Comparison of ENCODE assay signal across 8 cellular contexts in the genomic region with DNA sequence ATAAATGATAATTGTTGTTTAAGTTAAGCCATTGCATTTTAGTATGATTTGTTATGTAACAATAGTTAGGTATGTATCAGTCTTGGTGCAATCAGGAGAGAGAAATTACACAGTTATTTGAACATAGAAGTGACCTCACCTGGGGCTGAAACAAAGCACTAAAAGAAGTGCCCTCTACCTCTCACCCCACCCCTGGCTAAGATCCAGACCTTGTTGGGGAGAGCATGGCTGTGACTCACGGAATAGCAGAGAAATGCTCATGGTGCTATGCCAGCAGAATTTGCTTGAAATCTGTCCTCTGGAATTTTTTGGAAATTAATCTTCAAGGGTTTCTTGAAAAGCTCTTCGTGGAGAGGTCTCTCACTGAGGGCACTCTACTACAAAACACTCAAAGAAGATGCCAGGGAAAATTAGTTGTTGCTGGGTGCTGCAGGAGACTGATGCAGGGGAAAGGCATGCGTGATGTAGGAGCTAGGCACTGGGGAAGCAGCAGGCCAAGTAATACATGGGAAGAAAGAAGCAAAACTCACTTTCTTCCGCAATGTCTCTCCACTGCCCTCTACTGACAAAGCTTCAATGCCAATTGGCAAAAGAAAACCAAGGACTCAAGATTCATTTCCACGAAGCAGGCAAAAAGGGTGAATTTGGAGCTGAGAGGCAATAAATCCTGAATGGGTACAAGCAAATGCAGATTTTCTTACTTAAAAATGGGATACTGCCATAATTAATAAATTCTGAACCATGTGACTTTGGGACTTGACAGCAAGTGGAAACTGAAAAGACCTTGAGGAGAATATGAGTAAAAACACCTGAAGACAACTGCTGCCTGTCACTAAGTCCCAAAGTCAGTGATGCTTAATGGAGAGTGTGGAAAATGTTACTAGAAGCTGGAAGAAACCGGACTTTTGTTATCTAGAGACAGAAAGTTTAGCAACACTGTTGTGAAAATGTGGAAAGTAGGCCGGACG.
DNase-seq lines count a peak whose midpoint lies in the region; ATAC-seq, FAIRE-seq and TF ChIP-seq lines count a peak whose summit lies in the region.

No MANE protein-coding gene starts in this region.

- H3K27ac Mint-ChIP-seq in endodermal cell = no peak overlapping the region

- peaks cover 4% of the 10 kb centered on the region for H3K4me1 Mint-ChIP-seq in endodermal cell

- H3K36me3 Mint-ChIP-seq in endodermal cell (ENCODE audit: low read depth) = no peaks in the 10 kb centered on the region

- peak; percentile 38 to 44 for DNase-seq in NOMO-1 (lab: John Stamatoyannopoulos, UW; ENCODE audit: unreplicated experiment in 2 of 2)
- peak; percentile 82 for DNase-seq in endodermal cell
- no peak for DNase-seq in retinal pigment epithelial cell (ENCODE audit: low read depth)
- no peak for DNase-seq in occipital lobe (lab: John Stamatoyannopoulos, UW)

- TF ChIP-seq CTCF in GM12801 (IDR thresholded peaks at IDR 0.05; ENCODE audit: extremely low read depth, insufficient read length) (peak; percentile 6), endodermal cell (conservative IDR thresholded peaks at IDR 0.05) (peak; percentile 89), retinal pigment epithelial cell (conservative IDR thresholded peaks at IDR 0.05; ENCODE audit: low read depth, low read length) (peak; percentile 94)

- no peaks in the 10 kb centered on the region for H3K27me3 ChIP-seq in endodermal cell (ENCODE audit: control insufficient read depth, insufficient read depth, low read length, poor library complexity, severe bottlenecking)

- H3K9me3 Mint-ChIP-seq in endodermal cell = no peaks in the 10 kb centered on the region

- FAIRE-seq in A204.1 (lab: Jason Lieb, UNC) = peak; percentile 77

- H3K27ac ChIP-seq in endodermal cell (ENCODE audit: low read depth, low read length) = no peak overlapping the region

- H3K4me3 ChIP-seq in endodermal cell (ENCODE audit: low read length) = no peak overlapping the region
- H3K4me3 ChIP-seq in retinal pigment epithelial cell (ENCODE audit: low read length) = no peak overlapping the region

- no peaks in the 10 kb centered on the region for H3K9me3 ChIP-seq in endodermal cell (ENCODE audit: control insufficient read depth, low read length)

- H3K27me3 Mint-ChIP-seq in endodermal cell (ENCODE audit: insufficient read depth) = peaks cover 6% of the 10 kb centered on the region

- H3K4me3 Mint-ChIP-seq in endodermal cell = no peak overlapping the region

- ATAC-seq in GM19023 (IDR thresholded peaks at IDR 0.05; ENCODE audit: unreplicated experiment) (no peak), GM19351 (IDR thresholded peaks at IDR 0.05; ENCODE audit: unreplicated experiment) (no peak)

- WGBS in endodermal cell (ENCODE audit: insufficient coverage in 1 of 2, insufficient read length in 1 of 2), 2 experiments = 55 to 56% methylated on average over 6 to 8 of the region's 8 CpGs

- H3K4me1 ChIP-seq in endodermal cell (ENCODE audit: control insufficient read depth, insufficient read depth, low read length) = peaks cover 3% of the 10 kb centered on the region

- H3K36me3 ChIP-seq in endodermal cell (ENCODE audit: control insufficient read depth, insufficient read depth, low read length) = no peaks in the 10 kb centered on the region

- no peak overlapping the region for H3K9ac ChIP-seq in endodermal cell (ENCODE audit: extremely low read depth, low read length, poor library complexity, severe bottlenecking)

Comparison
In these comparisons a context has a peak if more than half of its experiments do, and no peak if none do; other contexts are left out.
1. CTCF ChIP-seq: peak in every context shown above with its lines; median percentile 94 in retinal pigment epithelial cell; 89 in endodermal cell; 6 in GM12801.
2. DNase-seq: peak in NOMO-1 (2 of 2) and endodermal cell (single experiment); none in retinal pigment epithelial cell (single experiment) and occipital lobe (single experiment).